ENCODE assay signal across 11 cellular contexts in the genomic region with DNA sequence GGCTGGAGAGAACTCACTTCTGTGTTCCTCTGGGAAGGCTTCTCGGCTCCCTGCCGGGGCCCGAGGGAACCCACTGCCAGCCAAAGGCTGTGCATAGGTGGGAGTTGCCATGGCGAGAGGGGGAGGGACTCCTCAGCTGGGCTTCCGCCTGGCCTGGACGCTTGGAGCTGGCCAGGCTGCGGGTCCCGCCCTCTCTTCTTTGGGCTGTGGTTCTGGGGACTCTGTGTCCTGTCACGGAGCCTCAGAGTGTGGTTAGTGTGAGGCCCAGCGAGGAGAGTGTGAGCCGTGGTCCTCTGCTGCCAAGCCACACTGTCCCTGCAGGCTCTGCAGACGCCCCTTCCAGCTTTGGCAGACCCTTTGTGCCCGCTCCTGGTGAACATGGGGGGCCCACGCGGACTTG.
DNase-seq lines count a peak whose midpoint lies in the region; ATAC-seq and TF ChIP-seq lines count a peak whose summit lies in the region.
"Had no signal": no experiment of that assay in that cellular context is flagged by ENCODE, and none has a peak within 500 bp of the region (broad histone marks: within the 10 kb centered on the region; RNA-seq: fewer than 3 reads in every experiment).

No MANE protein-coding gene starts in this region.

- TF ChIP-seq CTCF in Calu3 (IDR thresholded peaks at IDR 0.05; ENCODE audit: unreplicated experiment) (no peak), BE2C (IDR thresholded peaks at IDR 0.05; ENCODE audit: low read depth, low read length) (no peak)

- H3K27me3 Mint-ChIP-seq in Calu3 (ENCODE audit: unreplicated experiment), result no peaks in the 10 kb centered on the region

- peak overlapping the region; percentile 57 for H3K4me3 Mint-ChIP-seq in Calu3 (ENCODE audit: low read depth, unreplicated experiment)
- H3K4me3 Mint-ChIP-seq: activated naive CD8-positive, alpha-beta T cell treated with anti-CD3 and anti-CD28 coated beads for 36 hours had no signal

- peak overlapping the region; percentile 34 for H3K27ac Mint-ChIP-seq in Calu3 (ENCODE audit: unreplicated experiment)
- H3K27ac Mint-ChIP-seq: activated naive CD8-positive, alpha-beta T cell treated with anti-CD3 and anti-CD28 coated beads for 36 hours had no signal

- CTCF ChIA-PET in Calu3 (lab: Charles Lee), result no interaction called here

- no peak overlapping the region for H3K4me3 ChIP-seq in BE2C (ENCODE audit: low read depth, low read length)

- H3K36me3 ChIP-seq in BE2C, result no peaks in the 10 kb centered on the region

- peak; percentile 17 for DNase-seq in Calu3
- peak; percentile 85 for DNase-seq in iPS-NIHi11 (ENCODE audit: low spot score)
- peak in 9 of 10 donors; percentile 26 to 90 (median 58) for DNase-seq in posterior cingulate gyrus
- DNase-seq in dedifferentiated amniotic fluid mesenchymal stem cell (ENCODE audit: extremely low spot score), result no peak
- DNase-seq in stimulated activated CD4-positive, alpha-beta T cell treated with anti-CD3 and anti-CD28 coated beads, Interleukin-4, amount 100 ng/mL, for 1 hour, result no peak
- DNase-seq in BE2C, result no peak
- DNase-seq: activated naive CD8-positive, alpha-beta T cell treated with anti-CD3 and anti-CD28 coated beads for 36 hours; NCI-H1105; T-helper 1 cell had no signal

- H3K4me1 Mint-ChIP-seq in Calu3 (ENCODE audit: low read depth, unreplicated experiment), result no peaks in the 10 kb centered on the region

- H3K27ac ChIP-seq in cingulate gyrus (ENCODE audit: low read depth, low read length), result peak overlapping the region; percentile 75

- no TSS peak for BruUV-seq in Calu3 (replicated peaks; lab: Mats Ljungman, UMichigan)

- intact Hi-C loops in Calu3 (cut with micrococcal nuclease; ENCODE audit: unreplicated experiment), result no loop called here
- intact Hi-C loops in posterior cingulate gyrus (cut with DNase I), result no loop called here

- H3K4me1 ChIP-seq in BE2C, result peaks cover 17% of the 10 kb centered on the region

- no peaks in the 10 kb centered on the region for H3K9me3 ChIP-seq in BE2C

- no peak for ATAC-seq in GM21367 (IDR thresholded peaks at IDR 0.05; ENCODE audit: unreplicated experiment)

- H3K9me3 Mint-ChIP-seq in Calu3 (ENCODE audit: low read depth, unreplicated experiment), result no peaks in the 10 kb centered on the region
- H3K9me3 Mint-ChIP-seq: activated naive CD8-positive, alpha-beta T cell treated with anti-CD3 and anti-CD28 coated beads for 36 hours had no signal

- peaks cover 18% of the 10 kb centered on the region for H3K36me3 Mint-ChIP-seq in Calu3 (ENCODE audit: insufficient read depth, unreplicated experiment)
- H3K36me3 Mint-ChIP-seq: activated naive CD8-positive, alpha-beta T cell treated with anti-CD3 and anti-CD28 coated beads for 36 hours had no signal

- H3K27me3 ChIP-seq in BE2C, result no peaks in the 10 kb centered on the region

Comparison
In these comparisons a context has a peak if more than half of its experiments do, and no peak if none do; other contexts are left out.
1. DNase-seq: peak in Calu3 (single experiment), iPS-NIHi11 (single experiment) and posterior cingulate gyrus (9 of 10); none in dedifferentiated amniotic fluid mesenchymal stem cell (single experiment), stimulated activated CD4-positive, alpha-beta T cell treated with anti-CD3 and anti-CD28 coated beads, Interleukin-4, amount 100 ng/mL, for 1 hour (single experiment) and BE2C (single experiment).